In the genomic region with DNA sequence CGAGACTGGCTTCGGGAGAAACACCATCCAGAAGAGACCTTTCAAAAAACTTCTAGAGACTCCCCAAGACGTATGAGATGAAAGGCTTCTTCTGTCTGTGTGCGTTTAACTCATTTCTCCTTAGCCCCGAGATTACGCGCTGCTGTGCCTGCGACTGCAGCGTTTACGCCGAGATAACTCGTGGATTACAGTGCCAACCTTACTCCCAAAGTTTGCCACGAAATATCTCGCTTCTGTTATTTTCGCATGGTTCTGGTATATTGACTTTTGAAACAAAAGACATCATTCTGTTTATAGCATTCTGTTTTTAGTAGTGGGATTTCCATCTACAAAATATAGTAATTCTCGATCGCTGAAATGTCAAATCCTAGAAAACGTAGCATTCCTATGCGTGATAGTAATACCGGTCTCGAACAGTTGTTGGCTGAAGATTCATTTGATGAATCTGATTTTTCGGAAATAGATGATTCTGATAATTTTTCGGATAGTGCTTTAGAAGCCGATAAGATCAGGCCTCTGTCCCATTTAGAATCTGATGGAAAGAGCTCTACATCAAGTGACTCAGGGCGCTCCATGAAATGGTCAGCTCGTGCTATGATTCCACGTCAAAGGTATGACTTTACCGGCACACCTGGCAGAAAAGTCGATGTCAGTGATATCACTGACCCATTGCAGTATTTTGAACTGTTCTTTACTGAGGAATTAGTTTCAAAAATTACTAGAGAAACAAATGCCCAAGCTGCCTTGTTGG, we compare ENCODE assay signal across 7 cellular contexts. TPM values are rescaled to one million over a fixed set of nuclear protein-coding genes. Genes with fewer than 3 reads are reported as not detected.
DNase-seq lines count a peak whose midpoint lies in the region; ATAC-seq and TF ChIP-seq lines count a peak whose summit lies in the region.

No MANE protein-coding gene starts in this region.

- TF ChIP-seq CTCF in HFFc6 (IDR thresholded peaks at IDR 0.05) = no peak

- no peak for ATAC-seq in activated naive CD4-positive, alpha-beta T cell treated with anti-CD3 and anti-CD28 coated beads, Interleukin-2, amount 50 U/mL, for 72 hours
- ATAC-seq in stimulated activated naive CD8-positive, alpha-beta T cell treated with anti-CD3 and anti-CD28 coated beads, Interleukin-15, Interleukin-2, amounts not matched to agents 100 U/mL and 50 U/mL, for 24 hours = no peak
- ATAC-seq in HG03442 (IDR thresholded peaks at IDR 0.05; ENCODE audit: unreplicated experiment) = no peak

- H3K4me1 ChIP-seq in iPS-20b (ENCODE audit: insufficient read depth, low read length) = peaks cover 6% of the 10 kb centered on the region

- H3K9me3 ChIP-seq in iPS-20b (ENCODE audit: insufficient read depth, low read depth, low read length) = no peaks in the 10 kb centered on the region

- H3K36me3 ChIP-seq in iPS-20b (ENCODE audit: insufficient read depth, low read depth, low read length) = no peaks in the 10 kb centered on the region

- H3K9me3 Mint-ChIP-seq in HFFc6 = no peaks in the 10 kb centered on the region
- peaks cover 8 to 13% of the 10 kb centered on the region in 2 donors for H3K9me3 Mint-ChIP-seq in activated naive CD4-positive, alpha-beta T cell treated with anti-CD3 and anti-CD28 coated beads, Interleukin-2, amount 50 U/mL, for 72 hours

- peaks cover 2% of the 10 kb centered on the region for H3K27me3 Mint-ChIP-seq in HFFc6 (ENCODE audit: insufficient read depth)

- H3K9ac ChIP-seq in iPS-20b (ENCODE audit: low read depth, low read length) = peak overlapping the region; percentile 74; the same call in 1 of the 2 replicates

- peak overlapping the region; percentile 91 for H3K4me3 ChIP-seq in iPS-20b (ENCODE audit: low read length)

- H3K27me3 ChIP-seq in iPS-20b (ENCODE audit: insufficient read depth, low read length) = no peaks in the 10 kb centered on the region

- peaks cover 35% of the 10 kb centered on the region for H3K4me1 Mint-ChIP-seq in HFFc6 (ENCODE audit: low read depth)

- peak overlapping the region; percentile 100 for H3K4me3 Mint-ChIP-seq in HFFc6

- peaks cover 12% of the 10 kb centered on the region; the same call in 1 of the 2 replicates for H3K36me3 Mint-ChIP-seq in HFFc6 (ENCODE audit: low read depth)
- peaks cover 27 to 45% of the 10 kb centered on the region in 2 donors for H3K36me3 Mint-ChIP-seq in activated naive CD4-positive, alpha-beta T cell treated with anti-CD3 and anti-CD28 coated beads, Interleukin-2, amount 50 U/mL, for 72 hours

- H3K27ac ChIP-seq in iPS-20b (ENCODE audit: low read length) = peak overlapping the region; percentile 14

- H3K27ac Mint-ChIP-seq in HFFc6 = peak overlapping the region; percentile 99
- peak overlapping the region; percentile 96 to 100 for H3K27ac Mint-ChIP-seq in activated naive CD4-positive, alpha-beta T cell treated with anti-CD3 and anti-CD28 coated beads, Interleukin-2, amount 50 U/mL, for 72 hours

- DNase-seq in HFFc6 (no peak), GM19240 (ENCODE audit: insufficient read length, low spot score) (no peak), NCI-H1694 treated with DMSO at 0.1 percent for 48 hours (lab: John Stamatoyannopoulos, UW) (no peak)
- no peak for DNase-seq in activated naive CD4-positive, alpha-beta T cell treated with anti-CD3 and anti-CD28 coated beads, Interleukin-2, amount 50 U/mL, for 72 hours (ENCODE audit: low spot score in 2 of 2)
- peak; percentile 7 for DNase-seq in stimulated activated naive CD8-positive, alpha-beta T cell treated with anti-CD3 and anti-CD28 coated beads, Interleukin-15, Interleukin-2, amounts not matched to agents 100 U/mL and 50 U/mL, for 24 hours

RNA-seq across cellular contexts. Expression of a gene that starts 0.5 kb away (rescaled TPM):
- 1 to 10 TPM; 1.6 to 2.6 (median 1.9) TPM for total RNA-seq in HFFc6 (2021; fragmentation: NEBNext Ultra II Directional; extraction: Animal tissue kit (Norgen Biotek cat#: 25700))
- 1 to 10 TPM; 3.2 to 3.4 TPM for total RNA-seq in activated naive CD4-positive, alpha-beta T cell treated with anti-CD3 and anti-CD28 coated beads, Interleukin-2, amount 50 U/mL, for 72 hours

RNA-seq across cellular contexts. Expression of a gene that starts 0.7 kb away (rescaled TPM):
- total RNA-seq in HFFc6 (2021; fragmentation: NEBNext Ultra II Directional; extraction: Animal tissue kit (Norgen Biotek cat#: 25700)) = 100 to 1,000 TPM; 159 to 204 (median 171) TPM
- 10 to 100 TPM; 39.5 to 60.1 TPM for total RNA-seq in activated naive CD4-positive, alpha-beta T cell treated with anti-CD3 and anti-CD28 coated beads, Interleukin-2, amount 50 U/mL, for 72 hours
